15 cellular contexts compared by ENCODE assay signal in genomic region chr6:436308-437041, GRCh38. TPM values are rescaled to one million over a fixed set of nuclear protein-coding genes. Genes with fewer than 3 reads are reported as not detected.
DNase-seq lines count a peak whose midpoint lies in the region; ATAC-seq and TF ChIP-seq lines count a peak whose summit lies in the region.
"Had no signal": no experiment of that assay in that cellular context is flagged by ENCODE, and none has a peak within 500 bp of the region (broad histone marks: within the 10 kb centered on the region; RNA-seq: fewer than 3 reads in every experiment).

No MANE protein-coding gene starts in this region.

- H3K27ac ChIP-seq in heart right ventricle (no peak overlapping the region), SJSA1 (peak overlapping the region; percentile 58), suprapubic skin (peak overlapping the region; percentile 30)
- H3K27ac ChIP-seq: C4-2B, gastrocnemius medialis had no signal

- H3K4me1 ChIP-seq in heart right ventricle (peaks cover 0 to 21% (median 0%) of the 10 kb centered on the region in 9 donors), SJSA1 (replicated peaks) (peaks cover 22% of the 10 kb centered on the region), suprapubic skin (no peaks in the 10 kb centered on the region)
- H3K4me1 ChIP-seq: gastrocnemius medialis had no signal

- TF ChIP-seq CTCF in heart right ventricle (IDR thresholded peaks at IDR 0.05) (no peak), fibroblast of villous mesenchyme (IDR thresholded peaks at IDR 0.05; ENCODE audit: insufficient read depth, low read depth, low read length) (no peak), suprapubic skin (IDR thresholded peaks at IDR 0.05) (no peak)

- H3K27me3 ChIP-seq in heart right ventricle, result no peaks in the 10 kb centered on the region
- no peaks in the 10 kb centered on the region for H3K27me3 ChIP-seq in SJSA1 (replicated peaks)
- peaks cover 3% of the 10 kb centered on the region for H3K27me3 ChIP-seq in suprapubic skin
- H3K27me3 ChIP-seq: gastrocnemius medialis had no signal

- ATAC-seq in heart right ventricle, result peak in 6 of 8 donors; percentile 8 to 70 (median 39)
- ATAC-seq in Right ventricle myocardium inferior, result no peak
- ATAC-seq in HG02763 (IDR thresholded peaks at IDR 0.05; ENCODE audit: unreplicated experiment), result no peak
- no peak for ATAC-seq in GM21390 (IDR thresholded peaks at IDR 0.05; ENCODE audit: unreplicated experiment)
- ATAC-seq: gastrocnemius medialis, Panc1 had no signal

- H3K9me3 ChIP-seq in heart right ventricle, result no peaks in the 10 kb centered on the region
- no peaks in the 10 kb centered on the region for H3K9me3 ChIP-seq in SJSA1 (replicated peaks)
- H3K9me3 ChIP-seq in suprapubic skin, result no peaks in the 10 kb centered on the region
- H3K9me3 ChIP-seq: gastrocnemius medialis had no signal

- no peak for TF ChIP-seq POLR2A in suprapubic skin (IDR thresholded peaks at IDR 0.05)

- WGBS in heart right ventricle, 2 donors, result 58 to 65% methylated on average over 25 of the region's 25 CpGs
- WGBS in suprapubic skin, result 77% methylated on average over 12 of the region's 25 CpGs

- H3K36me3 ChIP-seq in heart right ventricle, result no peaks in the 10 kb centered on the region
- H3K36me3 ChIP-seq in SJSA1, result no peaks in the 10 kb centered on the region
- no peaks in the 10 kb centered on the region for H3K36me3 ChIP-seq in suprapubic skin
- H3K36me3 ChIP-seq: gastrocnemius medialis had no signal

- H3K4me3 ChIP-seq in heart right ventricle (no peak overlapping the region), SJSA1 (no peak overlapping the region), fibroblast of villous mesenchyme (ENCODE audit: low read depth, low read length) (no peak overlapping the region), suprapubic skin (no peak overlapping the region)
- H3K4me3 ChIP-seq: gastrocnemius medialis had no signal

- no peak for DNase-seq in heart right ventricle
- DNase-seq in Right ventricle myocardium inferior (ENCODE audit: missing footprints), result no peak
- peak; percentile 78 to 80 for DNase-seq in SJSA1 (ENCODE audit: low read depth in 1 of 2, low spot score in 2 of 2)
- DNase-seq in fibroblast of villous mesenchyme (ENCODE audit: low read depth), result peak; percentile 32
- DNase-seq in suprapubic skin (ENCODE audit: low spot score in 2 of 2), result no peak
- no peak for DNase-seq in NOMO-1 treated with dmso at 0.1 percent for 144 hours (lab: John Stamatoyannopoulos, UW; ENCODE audit: unreplicated experiment)
- DNase-seq: amniotic stem cell, gastrocnemius medialis, NCI-H1417, NCI-H510A had no signal

- TF ChIP-seq EP300 in suprapubic skin (IDR thresholded peaks at IDR 0.05), result no peak

- intact Hi-C loops in heart right ventricle (cut with DNase I) (no loop called here), Right ventricle myocardium inferior (cut with DNase I) (no loop called here)

RNA-seq across cellular contexts. Expression of gene IRF4, which starts 44.9 kb away (rescaled TPM):
- 1 to 10 TPM in 2 of 10 donors, under 1 TPM in 7, not detected in 1; 0.05 to 3.6 (median 0.32) TPM for total RNA-seq in heart right ventricle
- under 1 TPM; 0.04 to 0.15 TPM for polyA plus RNA-seq in heart right ventricle
- total RNA-seq in Right ventricle myocardium inferior, result 0.68 TPM
- total RNA-seq in SJSA1 (2014; rRNA removed; shearing (Covaris generic)), result 0.56 and 0.76 TPM in 2 replicates
- total RNA-seq in fibroblast of villous mesenchyme, result under 0.01 TPM in 1 of 2 replicates, not detected in the other
- 10 to 100 TPM; 17.3 to 22.8 (median 20.4) TPM for total RNA-seq in suprapubic skin
- total RNA-seq: G401 had no signal

Comparison
In these comparisons a context has a peak if more than half of its experiments do, and no peak if none do; other contexts are left out.
1. ATAC-seq: peak in heart right ventricle (6 of 8); none in Right ventricle myocardium inferior (single experiment), HG02763 (single experiment) and GM21390 (single experiment).
2. DNase-seq: peak in SJSA1 (2 of 2) and fibroblast of villous mesenchyme (single experiment); none in heart right ventricle (0 of 2), Right ventricle myocardium inferior (single experiment), suprapubic skin (0 of 2) and NOMO-1 treated with dmso at 0.1 percent for 144 hours (single experiment).
3. H3K27ac ChIP-seq: peak in SJSA1 (single experiment) and suprapubic skin (single experiment); none in heart right ventricle (0 of 10).
4. RNA of gene IRF4, which starts 44.9 kb away (total RNA-seq): 17.3 to 22.8 TPM in suprapubic skin; 0.56 to 0.76 TPM in SJSA1, 0.68 TPM in Right ventricle myocardium inferior (single experiment), 0.05 to 3.6 TPM in heart right ventricle and under 0.01 TPM in fibroblast of villous mesenchyme; every median in the first group is over 4 times any median in the second.